Comparison of ENCODE assay signal across 19 cellular contexts in genomic region chr13:72657379-72657778, GRCh38.
"Had no signal": no experiment of that assay in that cellular context is flagged by ENCODE, and none has a peak within 500 bp of the region (broad histone marks: within the 10 kb centered on the region; RNA-seq: fewer than 3 reads in every experiment).

No MANE protein-coding gene starts in this region.

- H3K9me3 Mint-ChIP-seq: natural killer cell treated with Interleukin-12 subunit alpha and Interleukin-12 subunit beta and Interleukin-15 and Interleukin-18, amount 100 ng/mL, for 72 hours; type B pancreatic cell had no signal

- ATAC-seq: esophagus mucosa; heart left ventricle; left colon; left ventricle myocardium superior; natural killer cell treated with Interleukin-12 subunit alpha and Interleukin-12 subunit beta and Interleukin-15 and Interleukin-18, amount 100 ng/mL, for 72 hours; right cardiac atrium had no signal

- H3K4me1 ChIP-seq: heart left ventricle, neural progenitor cell, uterus had no signal

- H3K4me3 ChIP-seq: heart left ventricle, lung, neural progenitor cell, ovary, uterus had no signal

- H3K27ac Mint-ChIP-seq: natural killer cell treated with Interleukin-12 subunit alpha and Interleukin-12 subunit beta and Interleukin-15 and Interleukin-18, amount 100 ng/mL, for 72 hours; neural progenitor cell; type B pancreatic cell had no signal

- H3K27ac ChIP-seq: heart left ventricle, neural progenitor cell, ovary, uterus had no signal

- H3K36me3 Mint-ChIP-seq: natural killer cell treated with Interleukin-12 subunit alpha and Interleukin-12 subunit beta and Interleukin-15 and Interleukin-18, amount 100 ng/mL, for 72 hours; neural progenitor cell; type B pancreatic cell had no signal

- H3K9me3 ChIP-seq: heart left ventricle, ovary, uterus had no signal

- H3K4me3 Mint-ChIP-seq: natural killer cell treated with Interleukin-12 subunit alpha and Interleukin-12 subunit beta and Interleukin-15 and Interleukin-18, amount 100 ng/mL, for 72 hours; neural progenitor cell; type B pancreatic cell had no signal

- H3K4me1 Mint-ChIP-seq: neural progenitor cell had no signal

- H2AFZ ChIP-seq: neural progenitor cell had no signal

- H3K4me2 ChIP-seq: neural progenitor cell had no signal

- H3K9ac ChIP-seq: neural progenitor cell had no signal

- H3K27me3 ChIP-seq: neural progenitor cell, ovary, uterus had no signal

- DNase-seq: effector memory CD4-positive, alpha-beta T cell; heart left ventricle; hippocampal formation; left colon; left ventricle myocardium superior; mesenchymal stem cell; midbrain; nucleus accumbens; ovary; right cardiac atrium; small intestine; stimulated activated CD4-positive, alpha-beta T cell treated with anti-CD3 and anti-CD28 coated beads, Interleukin-12 subunit alpha, Interleukin-12 subunit beta, amount 100 ng/mL, for 4 hours; stimulated activated naive CD4-positive, alpha-beta T cell treated with Interleukin-2 at 50 U/mL for 16 hours; uterus had no signal

- H3K27me3 Mint-ChIP-seq: type B pancreatic cell had no signal

- H3K36me3 ChIP-seq: heart left ventricle, neural progenitor cell, ovary, uterus had no signal
